In genomic region chr3:80929576-80929975, GRCh38 we compare ENCODE assay signal across 23 cellular contexts.
"Had no signal": no experiment of that assay in that cellular context is flagged by ENCODE, and none has a peak within 500 bp of the region (broad histone marks: within the 10 kb centered on the region; RNA-seq: fewer than 3 reads in every experiment).

No MANE protein-coding gene starts in this region.

- ATAC-seq: left ventricle myocardium superior; lower lobe of right lung; naive thymus-derived CD8-positive, alpha-beta T cell; right cardiac atrium; stimulated activated naive B cell treated with anti-CD40 and anti-IgM and Interleukin-4, amounts not matched to agents 10 μg/mL and 1 μg/mL and 100 μg/mL, for 72 hours; stimulated activated naive CD8-positive, alpha-beta T cell treated with anti-CD3 and anti-CD28 coated beads, Interleukin-15, Interleukin-2, amounts not matched to agents 100 U/mL and 50 U/mL, for 24 hours had no signal

- DNase-seq: head of caudate nucleus; hippocampal formation; left ventricle myocardium superior; lower lobe of right lung; mammary epithelial cell; mesenchymal stem cell; naive thymus-derived CD8-positive, alpha-beta T cell; occipital lobe; ovary; retina; right cardiac atrium; sigmoid colon; small intestine; spleen; stimulated activated CD4-positive, alpha-beta T cell treated with anti-CD3 and anti-CD28 coated beads, Interleukin-2, amount 100 ng/mL, for 48 hours; stimulated activated naive B cell treated with anti-CD40 and anti-IgM and Interleukin-4, amounts not matched to agents 10 μg/mL and 1 μg/mL and 100 μg/mL, for 72 hours; stimulated activated naive CD8-positive, alpha-beta T cell treated with anti-CD3 and anti-CD28 coated beads, Interleukin-15, Interleukin-2, amounts not matched to agents 100 U/mL and 50 U/mL, for 24 hours; stomach; testis; thyroid gland; transverse colon; upper lobe of left lung had no signal

- H3K4me3 ChIP-seq: lower lobe of right lung, ovary, sigmoid colon, spleen, stomach, testis, thyroid gland, transverse colon, upper lobe of left lung, vagina had no signal
